Comparison of ENCODE assay signal across 9 cellular contexts in genomic region chr1:151167116-151167515, GRCh38. TPM values are rescaled to one million over a fixed set of nuclear protein-coding genes. Genes with fewer than 3 reads are reported as not detected.
A peak's percentile ranks its signal among the peaks of the same experiment; 100 is the strongest.
DNase-seq lines count a peak whose midpoint lies in the region; ATAC-seq and TF ChIP-seq lines count a peak whose summit lies in the region.
"Had no signal": no experiment of that assay in that cellular context is flagged by ENCODE, and none has a peak within 500 bp of the region (broad histone marks: within the 10 kb centered on the region; RNA-seq: fewer than 3 reads in every experiment).

No MANE protein-coding gene starts in this region.

- no peaks in the 10 kb centered on the region for H3K9me2 ChIP-seq in MM.1S (replicated peaks; ENCODE audit: insufficient read depth, low read length)

- H3K27me3 ChIP-seq in CD8-positive, alpha-beta T cell (ENCODE audit: insufficient read depth, low read length): no peaks in the 10 kb centered on the region
- H3K27me3 ChIP-seq in MM.1S (replicated peaks; ENCODE audit: insufficient read depth, low read length): no peaks in the 10 kb centered on the region
- H3K27me3 ChIP-seq in dorsolateral prefrontal cortex: no peaks in the 10 kb centered on the region
- H3K27me3 ChIP-seq: adrenal gland had no signal

- H3K4me1 ChIP-seq in CD8-positive, alpha-beta T cell (ENCODE audit: insufficient read depth, low read length): peaks cover 21% of the 10 kb centered on the region
- H3K4me1 ChIP-seq in MM.1S (ENCODE audit: low read length): peaks cover 7% of the 10 kb centered on the region

- CTCF ChIA-PET in CD8-positive, alpha-beta T cell (lab: Charles Lee): interaction anchor here (0.9 to 1.5 kb wide), 6 partner anchors 9 to 85 kb away, joined by 4 to 5 read pairs (median 4); partner anchors contain the start of genes SEMA6C, TMOD4 and VPS72

- H3K4me3 ChIP-seq in CD8-positive, alpha-beta T cell (ENCODE audit: low read depth, low read length): no peak overlapping the region
- peak overlapping the region; percentile 86 for H3K4me3 ChIP-seq in MM.1S (ENCODE audit: low read length)
- H3K4me3 ChIP-seq in dorsolateral prefrontal cortex: peak overlapping the region in 49 of 59 donors; percentile 57 to 98 (median 82)

- intact Hi-C loops in CD8-positive, alpha-beta T cell (cut with DNase I, micrococcal nuclease): loop anchor here (2.0 to 5.0 kb wide), 6 partner anchors 32 to 900 kb away; partner anchors contain the start of genes PIP5K1A (in 2 of the 2), APH1A (in 1 of the 2), MRPL9 (in 1 of the 2) and PSMB4 (in 1 of the 2)
- intact Hi-C loops in dorsolateral prefrontal cortex (cut with DNase I): loop anchor here in 1 of 2 donors (2.0 to 5.0 kb wide), 2 partner anchors 160 to 232 kb away; partner anchors contain the start of genes MINDY1, PRUNE1 and PSMB4

- peaks cover 13% of the 10 kb centered on the region for H3K36me3 ChIP-seq in CD8-positive, alpha-beta T cell (ENCODE audit: insufficient read depth, low read length)
- H3K36me3 ChIP-seq in MM.1S (replicated peaks; ENCODE audit: insufficient read depth, low read length): no peaks in the 10 kb centered on the region

- H3K4me2 ChIP-seq in MM.1S (ENCODE audit: low read depth, low read length): peak overlapping the region; percentile 86

- DNase-seq in CD8-positive, alpha-beta T cell: no peak
- DNase-seq in MM.1S: no peak
- no peak for DNase-seq in dorsolateral prefrontal cortex
- no peak for DNase-seq in neural crest cell (ENCODE audit: low read depth, low spot score)
- DNase-seq in activated CD4-positive, CD25-positive, alpha-beta regulatory T cell (lab: John Stamatoyannopoulos, UW): no peak
- DNase-seq in substantia nigra (lab: John Stamatoyannopoulos, UW): no peak
- no peak for DNase-seq in NOMO-1 (lab: John Stamatoyannopoulos, UW; ENCODE audit: unreplicated experiment in 2 of 2)

- no peak for ATAC-seq in CD8-positive, alpha-beta T cell
- ATAC-seq in GM21367 (IDR thresholded peaks at IDR 0.05; ENCODE audit: unreplicated experiment): no peak

- peak overlapping the region; percentile 95 for H3K4me3 Mint-ChIP-seq in CD8-positive, alpha-beta T cell
- peak overlapping the region; percentile 93 for H3K4me3 Mint-ChIP-seq in neural crest cell

- no peak for TF ChIP-seq CTCF in CD8-positive, alpha-beta T cell (IDR thresholded peaks at IDR 0.05)
- TF ChIP-seq CTCF in MM.1S (IDR thresholded peaks at IDR 0.05; ENCODE audit: low read length) (no peak), dorsolateral prefrontal cortex (IDR thresholded peaks at IDR 0.05 in 54 of 56, conservative IDR thresholded peaks at IDR 0.05 in 2 of 56; ENCODE audit: low read depth in 1 of 56, partially characterized antibody in 56 of 56) (no peak), neural crest cell (conservative IDR thresholded peaks at IDR 0.05) (no peak)

- H3K4me1 Mint-ChIP-seq in CD8-positive, alpha-beta T cell (ENCODE audit: low read depth): peaks cover 40% of the 10 kb centered on the region
- peaks cover 28% of the 10 kb centered on the region for H3K4me1 Mint-ChIP-seq in neural crest cell

- no peak overlapping the region for H3K27ac ChIP-seq in CD8-positive, alpha-beta T cell (ENCODE audit: low read depth, low read length)
- no peak overlapping the region for H3K27ac ChIP-seq in MM.1S (ENCODE audit: low read length)
- peak overlapping the region in 5 of 59 donors; percentile 92 to 98 (median 94) for H3K27ac ChIP-seq in dorsolateral prefrontal cortex
- H3K27ac ChIP-seq in substantia nigra (ENCODE audit: low read depth, low read length, poor library complexity, severe bottlenecking): no peak overlapping the region

- H3F3A ChIP-seq in MM.1S (ENCODE audit: insufficient read depth, low read length): peaks cover 4% of the 10 kb centered on the region

- H3K36me3 Mint-ChIP-seq in CD8-positive, alpha-beta T cell: peaks cover 57% of the 10 kb centered on the region
- H3K36me3 Mint-ChIP-seq in neural crest cell (ENCODE audit: low read depth): peaks cover 6% of the 10 kb centered on the region

- peaks cover 30% of the 10 kb centered on the region for H3K79me2 ChIP-seq in MM.1S (ENCODE audit: low read length)

- no peaks in the 10 kb centered on the region for H3K27me3 Mint-ChIP-seq in CD8-positive, alpha-beta T cell (ENCODE audit: low read depth)
- peaks cover 3% of the 10 kb centered on the region for H3K27me3 Mint-ChIP-seq in neural crest cell (ENCODE audit: low read depth)

- no peaks in the 10 kb centered on the region for H3K9me3 ChIP-seq in CD8-positive, alpha-beta T cell (ENCODE audit: low read length)
- H3K9me3 ChIP-seq in MM.1S (replicated peaks; ENCODE audit: insufficient read depth, low read length): no peaks in the 10 kb centered on the region
- H3K9me3 ChIP-seq: adrenal gland had no signal

- H2AFZ ChIP-seq in MM.1S (ENCODE audit: low read length): 0 out of 2 replicates have a peak overlapping the region, but pooled peaks have one; percentile 80

- peak overlapping the region; percentile 77; the same call in 1 of the 2 replicates for H3K9ac ChIP-seq in MM.1S (ENCODE audit: low read length)

- H3K27ac Mint-ChIP-seq in CD8-positive, alpha-beta T cell: peak overlapping the region; percentile 69
- no peak overlapping the region for H3K27ac Mint-ChIP-seq in neural crest cell (ENCODE audit: unreplicated experiment)

- no peaks in the 10 kb centered on the region for H3K9me3 Mint-ChIP-seq in CD8-positive, alpha-beta T cell
- H3K9me3 Mint-ChIP-seq in neural crest cell: no peaks in the 10 kb centered on the region

- H4K20me1 ChIP-seq in MM.1S (ENCODE audit: insufficient read depth, low read length): no peaks in the 10 kb centered on the region

- POLR2A ChIA-PET in CD8-positive, alpha-beta T cell (lab: Charles Lee): interaction anchor here (1.2 to 3.3 kb wide), 3 partner anchors 10 to 36 kb away, joined by 3 to 20 read pairs (median 13); partner anchors contain the start of genes TNFAIP8L2 and VPS72

RNA-seq across cellular contexts. Expression of gene SCNM1, which starts 1.2 kb away (rescaled TPM):
- 10 to 100 TPM; 35.0 to 40.4 TPM for total RNA-seq in CD8-positive, alpha-beta T cell
- total RNA-seq in dorsolateral prefrontal cortex (10 to 100 TPM; 20.8 to 38.5 (median 28.7) TPM), neural crest cell (48.7 and 57.1 TPM in 2 replicates)

RNA-seq across cellular contexts. Expression of gene LYSMD1, which starts 1.4 kb away (rescaled TPM):
- under 1 TPM; 0.49 to 0.94 TPM for total RNA-seq in CD8-positive, alpha-beta T cell
- 10 to 100 TPM; 11.8 to 24.4 (median 17.1) TPM for total RNA-seq in dorsolateral prefrontal cortex
- total RNA-seq in neural crest cell: 11.2 and 11.9 TPM in 2 replicates

RNA-seq across cellular contexts. Expression of gene TMOD4, which starts 8.7 kb away (rescaled TPM):
- 1 to 10 TPM in 1 of 2 experiments, under 1 TPM in 1; 0.98 to 1.7 TPM for total RNA-seq in CD8-positive, alpha-beta T cell
- total RNA-seq in dorsolateral prefrontal cortex: 1 to 10 TPM in 27 of 120 experiments, under 1 TPM in 7, not detected in 86; 0.60 to 2.8 (median 1.3) TPM
- 1.6 and 2.7 TPM in 2 replicates for total RNA-seq in neural crest cell

RNA-seq across cellular contexts. Expression of gene TNFAIP8L2, which starts 10.7 kb away (rescaled TPM):
- under 1 TPM; 0.62 to 0.86 TPM for total RNA-seq in CD8-positive, alpha-beta T cell
- total RNA-seq in dorsolateral prefrontal cortex: 1 to 10 TPM in 102 of 120 experiments, under 1 TPM in 14, not detected in 4; 0.40 to 6.4 (median 1.9) TPM
- total RNA-seq in neural crest cell: not detected in 2 replicates

RNA-seq across cellular contexts. Expression of gene SEMA6C, which starts 20.7 kb away (rescaled TPM):
- total RNA-seq in CD8-positive, alpha-beta T cell: 1 to 10 TPM; 2.0 to 3.0 TPM
- total RNA-seq in dorsolateral prefrontal cortex: 10 to 100 TPM; 12.8 to 41.0 (median 24.6) TPM
- 30.7 and 33.7 TPM in 2 replicates for total RNA-seq in neural crest cell
